ENCODE assay signal across 2 cellular contexts in genomic region chr11:69797156-69797555, GRCh38.
TF ChIP-seq lines count a peak whose summit lies in the region.

No MANE protein-coding gene starts in this region.

TF ChIP-seq in HCT116, 20 proteins besides CTCF, POLR2A, EP300 and RAD21 (continued from another document):
- TF ChIP-seq EZH2phosphoT487 (IDR thresholded peaks at IDR 0.05; ENCODE audit: borderline replicate concordance), result no peak
- no peak for TF ChIP-seq POLR2AphosphoS5 (IDR thresholded peaks at IDR 0.05; ENCODE audit: low read depth, low read length)
- no peak for TF ChIP-seq ZNF274 (IDR thresholded peaks at IDR 0.05; ENCODE audit: low read depth, low read length)
- no peak for TF ChIP-seq REST (IDR thresholded peaks at IDR 0.05; ENCODE audit: low read depth)
- no peak for TF ChIP-seq EGR1 (IDR thresholded peaks at IDR 0.05; ENCODE audit: low read depth)
- no peak for TF ChIP-seq SIN3A (IDR thresholded peaks at IDR 0.05; ENCODE audit: low read depth)
- no peak for TF ChIP-seq EZH2 (IDR thresholded peaks at IDR 0.05)
- no peak for TF ChIP-seq TCF7L2 (IDR thresholded peaks at IDR 0.05; ENCODE audit: borderline replicate concordance, extremely low read depth, insufficient read depth, insufficient read length)
- no peak for TF ChIP-seq MAX (IDR thresholded peaks at IDR 0.05)
- no peak for TF ChIP-seq ELF1 (IDR thresholded peaks at IDR 0.05; ENCODE audit: borderline replicate concordance, low read depth)
- no peak for TF ChIP-seq JUND (IDR thresholded peaks at IDR 0.05)
- no peak for TF ChIP-seq YY1 (IDR thresholded peaks at IDR 0.05; ENCODE audit: extremely low read depth, insufficient replicate concordance, low read depth, low read length)

TF ChIP-seq in HEK293T, 16 proteins besides CTCF, POLR2A, EP300 and RAD21 (continued from another document):
- TF ChIP-seq FOXA1 (IDR thresholded peaks at IDR 0.05), result no peak
- no peak for TF ChIP-seq TARDBP (IDR thresholded peaks at IDR 0.05)
- no peak for TF ChIP-seq HDGF (IDR thresholded peaks at IDR 0.05; ENCODE audit: borderline replicate concordance)
- no peak for TF ChIP-seq NFRKB (IDR thresholded peaks at IDR 0.05)
- TF ChIP-seq, protein P1, sequence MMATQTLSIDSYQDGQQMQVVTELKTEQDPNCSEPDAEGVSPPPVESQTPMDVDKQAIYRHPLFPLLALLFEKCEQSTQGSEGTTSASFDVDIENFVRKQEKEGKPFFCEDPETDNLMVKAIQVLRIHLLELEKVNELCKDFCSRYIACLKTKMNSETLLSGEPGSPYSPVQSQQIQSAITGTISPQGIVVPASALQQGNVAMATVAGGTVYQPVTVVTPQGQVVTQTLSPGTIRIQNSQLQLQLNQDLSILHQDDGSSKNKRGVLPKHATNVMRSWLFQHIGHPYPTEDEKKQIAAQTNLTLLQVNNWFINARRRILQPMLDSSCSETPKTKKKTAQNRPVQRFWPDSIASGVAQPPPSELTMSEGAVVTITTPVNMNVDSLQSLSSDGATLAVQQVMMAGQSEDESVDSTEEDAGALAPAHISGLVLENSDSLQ (IDR thresholded peaks at IDR 0.05), result no peak
- no peak for TF ChIP-seq FOXM1 (IDR thresholded peaks at IDR 0.05; ENCODE audit: borderline replicate concordance)
- TF ChIP-seq LEF1 (IDR thresholded peaks at IDR 0.05; ENCODE audit: borderline replicate concordance), result no peak
- TF ChIP-seq ELF4 (IDR thresholded peaks at IDR 0.05), result no peak
- TF ChIP-seq SUZ12 (IDR thresholded peaks at IDR 0.05), result no peak
- no peak for TF ChIP-seq ZNF384 (IDR thresholded peaks at IDR 0.05)
- TF ChIP-seq ARNT (IDR thresholded peaks at IDR 0.05), result no peak
- TF ChIP-seq BHLHE40 (IDR thresholded peaks at IDR 0.05; ENCODE audit: borderline replicate concordance), result no peak
TF ChIP-seq in HEK293T: peak in this region for 0.
